ENCODE assay signal across 10 cellular contexts in genomic region chr3:71360694-71361093, GRCh38.
DNase-seq lines count a peak whose midpoint lies in the region; ATAC-seq and TF ChIP-seq lines count a peak whose summit lies in the region.
"Had no signal": no experiment of that assay in that cellular context is flagged by ENCODE, and none has a peak within 500 bp of the region (broad histone marks: within the 10 kb centered on the region; RNA-seq: fewer than 3 reads in every experiment).

No MANE protein-coding gene starts in this region.

- H3K36me3 ChIP-seq in CD4-positive, alpha-beta memory T cell (ENCODE audit: insufficient read depth, low read length), result no peaks in the 10 kb centered on the region

- DNase-seq in CD4-positive, alpha-beta memory T cell, result peak in 1 of 5 donors; percentile 39
- no peak for DNase-seq in activated T-cell treated with anti-CD3 and anti-CD28 coated beads, Interleukin-2, amount 50 U/mL, for 4 hours
- no peak for DNase-seq in posterior cingulate gyrus
- no peak for DNase-seq in GM13976 (ENCODE audit: low spot score)
- DNase-seq in SHP77 treated with DMSO at 0.1 percent for 48 hours (lab: John Stamatoyannopoulos, UW), result no peak

- no peak overlapping the region for H3K27ac ChIP-seq in CD4-positive, alpha-beta memory T cell (ENCODE audit: low read depth, low read length)
- H3K27ac ChIP-seq: C4-2B, parathyroid adenoma had no signal

- H3K27me3 Mint-ChIP-seq in CD4-positive, alpha-beta memory T cell, result no peaks in the 10 kb centered on the region
- H3K27me3 Mint-ChIP-seq in activated T-cell treated with anti-CD3 and anti-CD28 coated beads, Interleukin-2, amount 50 U/mL, for 4 hours (ENCODE audit: low read depth), result no peaks in the 10 kb centered on the region

- H3K27ac Mint-ChIP-seq in CD4-positive, alpha-beta memory T cell, result peak overlapping the region; percentile 13 to 86 (median 77)

- intact Hi-C loops in CD4-positive, alpha-beta memory T cell (cut with micrococcal nuclease), result no loop called here
- intact Hi-C loops in posterior cingulate gyrus (cut with DNase I), result no loop called here

- H3K4me1 ChIP-seq in CD4-positive, alpha-beta memory T cell (ENCODE audit: insufficient read depth, low read length), result peaks cover 72% of the 10 kb centered on the region
- H3K4me1 ChIP-seq: parathyroid adenoma had no signal

- no peak overlapping the region for H3K4me3 ChIP-seq in CD4-positive, alpha-beta memory T cell (ENCODE audit: low read length in 2 of 2)

- peak overlapping the region; percentile 18 to 81 (median 70) for H3K4me3 Mint-ChIP-seq in CD4-positive, alpha-beta memory T cell
- H3K4me3 Mint-ChIP-seq in activated T-cell treated with anti-CD3 and anti-CD28 coated beads, Interleukin-2, amount 50 U/mL, for 4 hours, result peak overlapping the region; percentile 44

- peaks cover 46 to 78% (median 63%) of the 10 kb centered on the region in 4 donors for H3K4me1 Mint-ChIP-seq in CD4-positive, alpha-beta memory T cell
- peaks cover 82% of the 10 kb centered on the region for H3K4me1 Mint-ChIP-seq in activated T-cell treated with anti-CD3 and anti-CD28 coated beads, Interleukin-2, amount 50 U/mL, for 4 hours (ENCODE audit: low read depth)

- peak; percentile 85 for ATAC-seq in GM19372 (IDR thresholded peaks at IDR 0.05; ENCODE audit: low read depth, unreplicated experiment)
- peak; percentile 84 for ATAC-seq in HG03045 (IDR thresholded peaks at IDR 0.05; ENCODE audit: unreplicated experiment)
- ATAC-seq in activated T-cell treated with anti-CD3 and anti-CD28 coated beads, Interleukin-2, amount 50 U/mL, for 4 hours, result peak; percentile 64 to 67
- ATAC-seq in SK-N-SH treated with all-trans-retinoic acid at 6 μM for 48 hours, result no peak

- no peaks in the 10 kb centered on the region for H3K27me3 ChIP-seq in CD4-positive, alpha-beta memory T cell (ENCODE audit: insufficient read depth, low read length)

- H3K9me3 Mint-ChIP-seq in CD4-positive, alpha-beta memory T cell, result no peaks in the 10 kb centered on the region
- H3K9me3 Mint-ChIP-seq in activated T-cell treated with anti-CD3 and anti-CD28 coated beads, Interleukin-2, amount 50 U/mL, for 4 hours, result no peaks in the 10 kb centered on the region

- in situ Hi-C loops in GM13976 (cut with MboI; ENCODE audit: low sequenced_read_pairs, unreplicated experiment), result no loop called here

- H3K9me3 ChIP-seq in CD4-positive, alpha-beta memory T cell (ENCODE audit: control insufficient read depth in 1 of 2, low read length in 2 of 2), result no peaks in the 10 kb centered on the region

- CTCF ChIA-PET in CD4-positive, alpha-beta memory T cell (lab: Charles Lee; ENCODE audit: partially characterized antibody), result interaction anchor here (0.8 to 1.6 kb wide), 3 partner anchors 27 to 136 kb away, joined by 3 to 5 read pairs (median 3); no protein-coding TSS in a partner anchor

- POLR2A ChIA-PET in CD4-positive, alpha-beta memory T cell (lab: Charles Lee; ENCODE audit: partially characterized antibody), result interaction anchor here (2.7 kb wide), 1 partner anchor 10 kb away, joined by 6 read pairs; no protein-coding TSS in a partner anchor

- peaks cover 18 to 25% of the 10 kb centered on the region in 2 donors for H3K36me3 Mint-ChIP-seq in CD4-positive, alpha-beta memory T cell
- peaks cover 10% of the 10 kb centered on the region for H3K36me3 Mint-ChIP-seq in activated T-cell treated with anti-CD3 and anti-CD28 coated beads, Interleukin-2, amount 50 U/mL, for 4 hours (ENCODE audit: insufficient read depth)

- TF ChIP-seq CTCF in GM13976 (IDR thresholded peaks at IDR 0.05; ENCODE audit: borderline replicate concordance, control extremely low read depth, extremely low read depth, insufficient read depth, missing control alignments), result no peak

TF ChIP-seq in SK-N-SH treated with all-trans-retinoic acid at 6 μM for 48 hours, 23 proteins besides CTCF, POLR2A, EP300 and RAD21:
- TF ChIP-seq ZFP30 (CRISPR knock-in tag; IDR thresholded peaks at IDR 0.05), result no peak
- TF ChIP-seq PATZ1 (CRISPR knock-in tag; IDR thresholded peaks at IDR 0.05; ENCODE audit: borderline replicate concordance), result no peak
- TF ChIP-seq PPARA (CRISPR knock-in tag; IDR thresholded peaks at IDR 0.05; ENCODE audit: borderline replicate concordance), result no peak
